Comparison of ENCODE assay signal across 29 cellular contexts in genomic region chr20:1494436-1494835, GRCh38. TPM values are rescaled to one million over a fixed set of nuclear protein-coding genes. Genes with fewer than 3 reads are reported as not detected.
"Had no signal": no experiment of that assay in that cellular context is flagged by ENCODE, and none has a peak within 500 bp of the region (broad histone marks: within the 10 kb centered on the region; RNA-seq: fewer than 3 reads in every experiment).

No MANE protein-coding gene starts in this region.

- H3K9me3 Mint-ChIP-seq: activated naive CD4-positive, alpha-beta T cell treated with anti-CD3 and anti-CD28 coated beads for 36 hours; activated naive CD8-positive, alpha-beta T cell treated with anti-CD3 and anti-CD28 coated beads, Interleukin-2, amount 10 ng/mL, durations not matched to agents 7 days and 5 days; central memory CD8-positive, alpha-beta T cell; endodermal cell; natural killer cell had no signal

- H3K36me3 ChIP-seq: breast epithelium, left lung, sigmoid colon, vagina had no signal

- H3K36me3 Mint-ChIP-seq: activated naive CD8-positive, alpha-beta T cell treated with anti-CD3 and anti-CD28 coated beads, Interleukin-2, amount 10 ng/mL, durations not matched to agents 7 days and 5 days; immature natural killer cell had no signal

- H3K27me3 ChIP-seq: breast epithelium, foreskin keratinocyte, left lung, sigmoid colon, testis, vagina had no signal

- H3K9me3 ChIP-seq: breast epithelium, left lung, sigmoid colon, testis, vagina had no signal

- H3K27ac Mint-ChIP-seq: activated naive CD4-positive, alpha-beta T cell treated with anti-CD3 and anti-CD28 coated beads for 36 hours; activated naive CD8-positive, alpha-beta T cell treated with anti-CD3 and anti-CD28 coated beads, Interleukin-2, amount 10 ng/mL, durations not matched to agents 7 days and 5 days; endodermal cell; immature natural killer cell; natural killer cell; progenitor cell of endocrine pancreas had no signal

- H3K27ac ChIP-seq: breast epithelium, epithelial cell of prostate, foreskin keratinocyte, sigmoid colon, testis, vagina had no signal

- ATAC-seq: foreskin keratinocyte, left lung, natural killer cell had no signal

- H3K4me3 Mint-ChIP-seq: activated naive CD4-positive, alpha-beta T cell treated with anti-CD3 and anti-CD28 coated beads for 36 hours; activated naive CD8-positive, alpha-beta T cell treated with anti-CD3 and anti-CD28 coated beads, Interleukin-2, amount 10 ng/mL, durations not matched to agents 7 days and 5 days; central memory CD8-positive, alpha-beta T cell; endodermal cell; immature natural killer cell; natural killer cell had no signal

- H3K4me3 ChIP-seq: breast epithelium, left lung, sigmoid colon, testis, vagina had no signal

- H3K4me1 Mint-ChIP-seq: central memory CD8-positive, alpha-beta T cell; endodermal cell; immature natural killer cell; natural killer cell had no signal

- DNase-seq: activated CD4-positive, alpha-beta T cell treated with anti-CD3 and anti-CD28 coated beads, Interleukin-2, amount 50 U/mL, for 48 hours; activated CD8-positive, alpha-beta memory T cell treated with anti-CD3 and anti-CD28 coated beads, Interleukin-2, amount 50 U/mL, for 48 hours; activated naive CD4-positive, alpha-beta T cell treated with anti-CD3 and anti-CD28 coated beads for 36 hours; activated naive CD8-positive, alpha-beta T cell treated with anti-CD3 and anti-CD28 coated beads, Interleukin-2, amount 10 ng/mL, durations not matched to agents 7 days and 5 days; activated T-cell treated with anti-CD3 and anti-CD28 coated beads, Interleukin-2, amount 50 U/mL, for 48 hours; amniotic stem cell; endodermal cell; foreskin keratinocyte; immature natural killer cell; kidney glomerular epithelial cell; left lung; midbrain; natural killer cell; retina; sigmoid colon; stimulated activated CD4-positive, alpha-beta T cell treated with anti-CD3 and anti-CD28 coated beads, Interleukin-2, amount 100 ng/mL, for 48 hours; stimulated activated CD8-positive, alpha-beta memory T cell treated with anti-CD3 and anti-CD28 coated beads, Interleukin-4, amount 100 ng/mL, for 48 hours; stimulated activated naive CD4-positive, alpha-beta T cell; T-helper 9 cell; testis; trophoblast cell had no signal

- H3K4me1 ChIP-seq: breast epithelium, sigmoid colon, testis had no signal

RNA-seq across cellular contexts. Expression of gene SIRPB2, which starts 3.2 kb away (rescaled TPM):
- total RNA-seq: activated CD8-positive, alpha-beta memory T cell treated with anti-CD3 and anti-CD28 coated beads for 36 hours; activated naive CD4-positive, alpha-beta T cell treated with anti-CD3 and anti-CD28 coated beads for 36 hours; activated naive CD8-positive, alpha-beta T cell treated with anti-CD3 and anti-CD28 coated beads, Interleukin-2, amount 10 ng/mL, durations not matched to agents 7 days and 5 days; endodermal cell; fibroblast of lung; osteocyte; progenitor cell of endocrine pancreas had no signal
- polyA plus RNA-seq: fibroblast of lung had no signal
